Comparison of ENCODE assay signal across 8 cellular contexts in genomic region chr18:68713791-68714190, GRCh38. TPM values are rescaled to one million over a fixed set of nuclear protein-coding genes. Genes with fewer than 3 reads are reported as not detected.
DNase-seq lines count a peak whose midpoint lies in the region; ATAC-seq and TF ChIP-seq lines count a peak whose summit lies in the region.

No MANE protein-coding gene starts in this region.

- H3K4ac ChIP-seq in mesendoderm (ENCODE audit: low read depth, low read length): no peak overlapping the region

- no peaks in the 10 kb centered on the region for H3K27me3 ChIP-seq in right atrium auricular region
- H3K27me3 ChIP-seq in mesendoderm (ENCODE audit: insufficient read depth, low read length, poor library complexity): no peaks in the 10 kb centered on the region
- H3K27me3 ChIP-seq in aorta (ENCODE audit: control insufficient read depth in 1 of 2, insufficient read depth in 2 of 2, low read length in 1 of 2): no peaks in the 10 kb centered on the region

- H2AK5ac ChIP-seq in mesendoderm (ENCODE audit: low read length): no peak overlapping the region

- no peak overlapping the region for H2BK5ac ChIP-seq in mesendoderm (ENCODE audit: low read length)

- no peak overlapping the region for H2BK120ac ChIP-seq in mesendoderm (ENCODE audit: low read depth, low read length)

- TF ChIP-seq CTCF in right atrium auricular region (IDR thresholded peaks at IDR 0.05) (no peak), astrocyte of the spinal cord (IDR thresholded peaks at IDR 0.05; ENCODE audit: low read depth, low read length) (no peak)

- H3K27ac ChIP-seq in right atrium auricular region (peak overlapping the region in 1 of 2 donors; percentile 79), mesendoderm (ENCODE audit: low read depth, low read length) (no peak overlapping the region), aorta (ENCODE audit: low read depth in 1 of 2, low read length in 2 of 2) (no peak overlapping the region)

- no peak overlapping the region for H4K5ac ChIP-seq in mesendoderm (ENCODE audit: low read length)

- WGBS in mesendoderm (ENCODE audit: extremely low coverage, insufficient coverage, low lambda C conversion rate): 100% methylated on average over 1 of the region's 6 CpGs
- 22 to 24% methylated on average over 6 of the region's 6 CpGs for WGBS in aorta, 2 donors

- H3K4me1 ChIP-seq in right atrium auricular region (peaks cover 0 to 18% of the 10 kb centered on the region in 2 donors), mesendoderm (ENCODE audit: control insufficient read depth, low read depth, low read length) (peaks cover 2% of the 10 kb centered on the region), aorta (ENCODE audit: control insufficient read depth in 1 of 2, insufficient read depth in 2 of 2, low read length in 2 of 2) (peaks cover 0 to 3% of the 10 kb centered on the region in 2 donors)

- peaks cover 16% of the 10 kb centered on the region for H3K79me2 ChIP-seq in mesendoderm (ENCODE audit: control insufficient read depth, insufficient read depth, low read length)

- H3K36me3 ChIP-seq in right atrium auricular region: peaks cover 15% of the 10 kb centered on the region
- H3K36me3 ChIP-seq in mesendoderm (ENCODE audit: control insufficient read depth, insufficient read depth, low read length): no peaks in the 10 kb centered on the region
- peaks cover 5 to 7% of the 10 kb centered on the region in 2 donors for H3K36me3 ChIP-seq in aorta (ENCODE audit: control insufficient read depth in 1 of 2, insufficient read depth in 2 of 2, low read length in 1 of 2)

- ATAC-seq in left ventricle myocardium superior: no peak
- no peak for ATAC-seq in aorta (ENCODE audit: low FRiP score)

- no peak overlapping the region for H2BK15ac ChIP-seq in mesendoderm (replicated peaks; ENCODE audit: low read depth)

- H3K79me1 ChIP-seq in mesendoderm (ENCODE audit: low read length): peaks cover 17% of the 10 kb centered on the region

- DNase-seq in right atrium auricular region (ENCODE audit: low spot score) (no peak), left ventricle myocardium superior (no peak), astrocyte of the spinal cord (ENCODE audit: low read depth, low spot score) (no peak), mesendoderm (no peak), aorta (no peak), NCI-H1048 (lab: John Stamatoyannopoulos, UW) (no peak), pons (ENCODE audit: low spot score) (no peak), ACHN (no peak)

- no peak overlapping the region for H3K18ac ChIP-seq in mesendoderm (ENCODE audit: low read length)

- H3K56ac ChIP-seq in mesendoderm (ENCODE audit: low read length): peak overlapping the region; percentile 66

- in situ Hi-C loops in astrocyte of the spinal cord (cut with HindIII; ENCODE audit: low sequenced_read_pairs): no loop called here
- in situ Hi-C loops in ACHN (cut with HindIII; ENCODE audit: low pct_ligation_motif_present, low pct_unique_long_range_greater_than_20kb, low sequenced_read_pairs): no loop called here

- H4K8ac ChIP-seq in mesendoderm (ENCODE audit: low read depth, low read length): no peak overlapping the region

- no peak overlapping the region for H3K23ac ChIP-seq in mesendoderm (ENCODE audit: low read length)

- peak overlapping the region; percentile 68 for H3K4me2 ChIP-seq in mesendoderm (ENCODE audit: low read length)

- H3K9me3 ChIP-seq in right atrium auricular region (no peaks in the 10 kb centered on the region), aorta (ENCODE audit: control insufficient read depth, low read length) (no peaks in the 10 kb centered on the region)

- H3K4me3 ChIP-seq in right atrium auricular region (peak overlapping the region; percentile 86 to 88), astrocyte of the spinal cord (ENCODE audit: low read depth, low read length) (peak overlapping the region; percentile 69), mesendoderm (ENCODE audit: low read length) (no peak overlapping the region), aorta (ENCODE audit: low read length in 2 of 2) (peak overlapping the region; percentile 88 to 89)

- peak overlapping the region; percentile 89 for H3K9ac ChIP-seq in mesendoderm (ENCODE audit: low read length)

- intact Hi-C loops in left ventricle myocardium superior (cut with micrococcal nuclease): no loop called here
- intact Hi-C loops in aorta (cut with DNase I): loop anchor here in 1 of 2 donors (10.0 kb wide), 1 partner anchor 1199 kb away; the partner anchor contains the start of gene DSEL

RNA-seq across cellular contexts. Expression of gene TMX3, which starts 1.1 kb away (rescaled TPM):
- 10 to 100 TPM; 17.7 to 27.6 TPM for total RNA-seq in right atrium auricular region
- 25.7 TPM for total RNA-seq in left ventricle myocardium superior
- 18.9 TPM for polyA plus RNA-seq in mesendoderm (2013, experiment 1 of 2)
- 19.9 TPM for polyA plus RNA-seq in mesendoderm (2013, experiment 2 of 2)
- total RNA-seq in aorta: 10 to 100 TPM; 52.3 to 59.6 TPM
- 10 to 100 TPM; 23.2 to 33.8 TPM for polyA plus RNA-seq in aorta
